In genomic region chr16:4350365-4350786, GRCh38 we compare ENCODE assay signal across 8 cellular contexts. TPM values are rescaled to one million over a fixed set of nuclear protein-coding genes. Genes with fewer than 3 reads are reported as not detected.
A peak's percentile ranks its signal among the peaks of the same experiment; 100 is the strongest.
DNase-seq lines count a peak whose midpoint lies in the region; ATAC-seq and TF ChIP-seq lines count a peak whose summit lies in the region.

No MANE protein-coding gene starts in this region.

- peaks cover 19% of the 10 kb centered on the region; the same call in 1 of the 2 replicates for H3K36me3 ChIP-seq in OCI-LY1 (ENCODE audit: insufficient read depth, low read length)
- H3K36me3 ChIP-seq in esophagus (ENCODE audit: control insufficient read depth in 2 of 2, insufficient read depth in 2 of 2, low read length in 1 of 2), result peaks cover 0 to 8% of the 10 kb centered on the region in 2 donors
- H3K36me3 ChIP-seq in trophoblast cell (ENCODE audit: control insufficient read depth in 1 of 2, insufficient read depth in 2 of 2, low read length in 2 of 2), result peaks cover 8 to 10% of the 10 kb centered on the region in 2 experiments

- no peak overlapping the region for H2BK120ac ChIP-seq in trophoblast cell (ENCODE audit: insufficient read depth, low read length, poor library complexity)

- no peak overlapping the region for H2BK12ac ChIP-seq in trophoblast cell (ENCODE audit: low read length)

- H4K8ac ChIP-seq in trophoblast cell (ENCODE audit: low read depth, low read length), result peak overlapping the region; percentile 39

- peak overlapping the region; percentile 51 for H3K4ac ChIP-seq in trophoblast cell (ENCODE audit: low read depth, low read length)

- TF ChIP-seq CTCF in OCI-LY1 (IDR thresholded peaks at IDR 0.05; ENCODE audit: low read length), result no peak

- H3K4me1 ChIP-seq in OCI-LY1 (ENCODE audit: insufficient read depth, low read length, severe bottlenecking), result peaks cover 18% of the 10 kb centered on the region
- peaks cover 3 to 4% of the 10 kb centered on the region in 2 donors for H3K4me1 ChIP-seq in esophagus (ENCODE audit: control insufficient read depth in 2 of 2, insufficient read depth in 2 of 2, low read length in 1 of 2)
- H3K4me1 ChIP-seq in trophoblast cell (ENCODE audit: control insufficient read depth in 1 of 2, insufficient read depth in 2 of 2, low read length in 2 of 2), result peaks cover 0 to 4% of the 10 kb centered on the region in 2 experiments

- H3K27me3 ChIP-seq in OCI-LY1 (ENCODE audit: insufficient read depth, low read length), result no peaks in the 10 kb centered on the region
- H3K27me3 ChIP-seq in esophagus (ENCODE audit: control insufficient read depth in 1 of 2, insufficient read depth in 2 of 2, low read length in 2 of 2), result no peaks in the 10 kb centered on the region
- no peaks in the 10 kb centered on the region for H3K27me3 ChIP-seq in trophoblast cell (ENCODE audit: insufficient read depth, low read length)

- ATAC-seq in HG03442 (IDR thresholded peaks at IDR 0.05; ENCODE audit: unreplicated experiment), result no peak
- ATAC-seq in HG03139 (IDR thresholded peaks at IDR 0.05; ENCODE audit: unreplicated experiment), result no peak

- DNase-seq in trophoblast cell (no peak), 8988T (no peak)
- DNase-seq in stimulated activated CD4-positive, alpha-beta T cell treated with anti-CD3 and anti-CD28 coated beads, Interleukin-12 subunit alpha, Interleukin-12 subunit beta, amount 100 ng/mL, for 4 hours, result no peak

- peaks cover 17% of the 10 kb centered on the region for H3K79me2 ChIP-seq in OCI-LY1 (ENCODE audit: insufficient read depth, low read length)
- peaks cover 6% of the 10 kb centered on the region for H3K79me2 ChIP-seq in trophoblast cell (ENCODE audit: control insufficient read depth, insufficient read depth, low read length, poor library complexity)

- H3K9me3 ChIP-seq in OCI-LY1 (ENCODE audit: low read length), result no peaks in the 10 kb centered on the region
- H3K9me3 ChIP-seq in esophagus (ENCODE audit: control insufficient read depth in 2 of 2, insufficient read depth in 1 of 2, low read depth in 1 of 2, low read length in 1 of 2), result peaks cover 0 to 1% of the 10 kb centered on the region in 2 donors
- no peaks in the 10 kb centered on the region for H3K9me3 ChIP-seq in trophoblast cell (ENCODE audit: insufficient read depth, low read depth, low read length)

- WGBS in esophagus, 2 donors, result 30 to 31% methylated on average over 24 of the region's 24 CpGs
- no CpG with 5 or more reads among the region's 24 CpGs for WGBS in trophoblast cell (ENCODE audit: extremely low coverage, insufficient coverage, insufficient read length)

- peak overlapping the region; percentile 21 for H2AK5ac ChIP-seq in trophoblast cell (ENCODE audit: low read length)

- peak overlapping the region; percentile 25 for H3K18ac ChIP-seq in trophoblast cell (ENCODE audit: low read length)

- H3K14ac ChIP-seq in trophoblast cell (ENCODE audit: low read length), result peak overlapping the region; percentile 35

- peak overlapping the region; percentile 95 for H3K4me3 ChIP-seq in GM08714 (ENCODE audit: low read length)
- peak overlapping the region; percentile 81 for H3K4me3 ChIP-seq in OCI-LY1 (ENCODE audit: low read depth, low read length, poor library complexity, severe bottlenecking)
- peak overlapping the region; percentile 92 to 97 for H3K4me3 ChIP-seq in esophagus (ENCODE audit: low read depth in 1 of 2, low read length in 2 of 2)
- peak overlapping the region; percentile 98 for H3K4me3 ChIP-seq in trophoblast cell (ENCODE audit: low read depth, low read length)

- H3F3A ChIP-seq in OCI-LY1 (ENCODE audit: insufficient read depth, low read length), result no peaks in the 10 kb centered on the region

- peak overlapping the region; percentile 10 for H4K12ac ChIP-seq in trophoblast cell (ENCODE audit: low read depth, low read length)

- no peaks in the 10 kb centered on the region for H4K20me1 ChIP-seq in OCI-LY1 (ENCODE audit: insufficient read depth, low read length)

- H3K23ac ChIP-seq in trophoblast cell (ENCODE audit: low read length), result no peak overlapping the region

- H3K79me1 ChIP-seq in trophoblast cell (ENCODE audit: low read length), result peaks cover 4% of the 10 kb centered on the region

- no peak overlapping the region for H2BK5ac ChIP-seq in trophoblast cell (ENCODE audit: low read depth, low read length, poor library complexity)

- H3K4me2 ChIP-seq in OCI-LY1 (ENCODE audit: low read length) (peak overlapping the region; percentile 66), trophoblast cell (ENCODE audit: low read length) (peak overlapping the region; percentile 85)

- H3K9ac ChIP-seq in OCI-LY1 (ENCODE audit: low read length) (peak overlapping the region; percentile 79), trophoblast cell (ENCODE audit: low read length) (peak overlapping the region; percentile 95)

- H4K91ac ChIP-seq in trophoblast cell (ENCODE audit: low read depth, low read length), result peak overlapping the region; percentile 29

- H2AFZ ChIP-seq in OCI-LY1 (ENCODE audit: low read length), result no peak overlapping the region
- H2AFZ ChIP-seq in trophoblast cell (ENCODE audit: insufficient read depth, low read length, poor library complexity), result peak overlapping the region; percentile 60

- H3K27ac ChIP-seq in OCI-LY1 (ENCODE audit: low read depth, low read length, poor library complexity, severe bottlenecking) (no peak overlapping the region), esophagus (ENCODE audit: low read depth in 2 of 2, low read length in 1 of 2) (peak overlapping the region; percentile 89), trophoblast cell (ENCODE audit: low read depth, low read length) (peak overlapping the region; percentile 11)

- no peaks in the 10 kb centered on the region for H3K9me2 ChIP-seq in OCI-LY1 (ENCODE audit: low read depth, low read length)

RNA-seq across cellular contexts. Expression of gene PAM16, which starts 0.7 kb away (rescaled TPM):
- polyA plus RNA-seq in esophagus, result 10 to 100 TPM; 48.2 to 86.1 TPM
- polyA plus RNA-seq in trophoblast cell (2013), result 40.6 and 45.5 TPM in 2 replicates

RNA-seq across cellular contexts. Expression of gene VASN, which starts 21.3 kb away (rescaled TPM):
- 10 to 100 TPM; 25.5 to 32.7 TPM for polyA plus RNA-seq in esophagus
- 17.6 and 18.2 TPM in 2 replicates for polyA plus RNA-seq in trophoblast cell (2013)

RNA-seq across cellular contexts. Expression of gene GLIS2, which starts 34.5 kb away (rescaled TPM):
- polyA plus RNA-seq in esophagus, result 1 to 10 TPM; 1.2 to 1.6 TPM
- 22.5 and 23.2 TPM in 2 replicates for polyA plus RNA-seq in trophoblast cell (2013)
